In the genomic region with DNA sequence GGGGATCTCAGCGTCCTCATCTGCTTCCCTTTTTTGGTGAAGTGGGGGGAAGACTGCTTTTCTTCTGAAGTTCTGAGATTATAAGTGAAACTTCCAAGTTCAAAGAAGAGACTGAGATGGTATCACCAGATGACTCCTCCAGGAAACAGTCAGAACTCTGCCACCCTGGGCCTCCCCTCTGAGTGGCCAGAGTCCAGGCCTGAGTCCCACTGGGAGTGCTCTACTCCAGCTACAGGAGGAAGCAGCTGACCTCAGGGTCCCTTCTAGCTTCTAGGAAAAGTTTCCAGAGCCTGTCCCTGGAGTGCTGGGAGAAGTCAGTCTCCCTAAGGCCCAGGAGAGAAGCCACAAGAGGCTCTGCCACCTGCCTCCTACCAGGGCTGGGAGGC, we compare ENCODE assay signal across 12 cellular contexts.
DNase-seq lines count a peak whose midpoint lies in the region; ATAC-seq and TF ChIP-seq lines count a peak whose summit lies in the region.
"Had no signal": no experiment of that assay in that cellular context is flagged by ENCODE, and none has a peak within 500 bp of the region (broad histone marks: within the 10 kb centered on the region; RNA-seq: fewer than 3 reads in every experiment).

No MANE protein-coding gene starts in this region.

- H3K27ac Mint-ChIP-seq in stimulated activated naive CD8-positive, alpha-beta T cell treated with anti-CD3 and anti-CD28 coated beads, Interleukin-15, amount 100 ng/mL, for 72 hours = no peak overlapping the region

- H3K4ac ChIP-seq in mesendoderm (ENCODE audit: low read depth, low read length) = no peak overlapping the region

- H3K36me3 ChIP-seq in mesendoderm (ENCODE audit: control insufficient read depth, insufficient read depth, low read length) (no peaks in the 10 kb centered on the region), A673 (ENCODE audit: insufficient read depth, low read length, poor library complexity, severe bottlenecking) (no peaks in the 10 kb centered on the region)

- H2BK15ac ChIP-seq in mesendoderm (replicated peaks; ENCODE audit: low read depth) = no peak overlapping the region

- peaks cover 55% of the 10 kb centered on the region for H3K4me1 Mint-ChIP-seq in stimulated activated naive CD8-positive, alpha-beta T cell treated with anti-CD3 and anti-CD28 coated beads, Interleukin-15, amount 100 ng/mL, for 72 hours

- H3K9me3 Mint-ChIP-seq in stimulated activated naive CD8-positive, alpha-beta T cell treated with anti-CD3 and anti-CD28 coated beads, Interleukin-15, amount 100 ng/mL, for 72 hours = no peaks in the 10 kb centered on the region

- no peak overlapping the region for H3K27ac ChIP-seq in mesendoderm (ENCODE audit: low read depth, low read length)
- no peak overlapping the region for H3K27ac ChIP-seq in A673 (ENCODE audit: low read depth, low read length, poor library complexity, severe bottlenecking)
- H3K27ac ChIP-seq: SK-N-MC had no signal

- H3K27me3 ChIP-seq in mesendoderm (ENCODE audit: insufficient read depth, low read length, poor library complexity) (no peaks in the 10 kb centered on the region), A673 (replicated peaks; ENCODE audit: insufficient read depth, low read depth, low read length, poor library complexity) (no peaks in the 10 kb centered on the region)

- H3K4me3 ChIP-seq in mesendoderm (ENCODE audit: low read length) = no peak overlapping the region
- no peak overlapping the region for H3K4me3 ChIP-seq in A673 (ENCODE audit: low read depth, low read length, poor library complexity, severe bottlenecking)
- H3K4me3 ChIP-seq: SK-N-MC had no signal

- TF ChIP-seq CTCF in A673 (conservative IDR thresholded peaks at IDR 0.05; ENCODE audit: low read depth, low read length) = no peak

- H3K4me2 ChIP-seq in mesendoderm (ENCODE audit: low read length) = no peak overlapping the region

- intact Hi-C loops in A673 (cut with micrococcal nuclease; ENCODE audit: unreplicated experiment) = no loop called here

- peaks cover 16% of the 10 kb centered on the region for H3K27me3 Mint-ChIP-seq in stimulated activated naive CD8-positive, alpha-beta T cell treated with anti-CD3 and anti-CD28 coated beads, Interleukin-15, amount 100 ng/mL, for 72 hours

- ATAC-seq in stimulated activated naive CD8-positive, alpha-beta T cell treated with anti-CD3 and anti-CD28 coated beads, Interleukin-15, amount 100 ng/mL, for 72 hours = peak; percentile 40
- ATAC-seq in stimulated activated naive CD8-positive, alpha-beta T cell treated with anti-CD3 and anti-CD28 coated beads, Interleukin-15, Interleukin-2, amounts not matched to agents 100 U/mL and 50 U/mL, for 24 hours = no peak
- ATAC-seq in GM21619 (IDR thresholded peaks at IDR 0.05; ENCODE audit: unreplicated experiment) = no peak

- H4K5ac ChIP-seq in mesendoderm (ENCODE audit: low read length) = no peak overlapping the region

- H2AK5ac ChIP-seq in mesendoderm (ENCODE audit: low read length) = no peak overlapping the region

- no peak overlapping the region for H2BK120ac ChIP-seq in mesendoderm (ENCODE audit: low read depth, low read length)

- no peak overlapping the region for H3K23ac ChIP-seq in mesendoderm (ENCODE audit: low read length)

- no peak overlapping the region for H3K56ac ChIP-seq in mesendoderm (ENCODE audit: low read length)

- no peak overlapping the region for H4K8ac ChIP-seq in mesendoderm (ENCODE audit: low read depth, low read length)

- POLR2A ChIA-PET in A673 (lab: Charles Lee; ENCODE audit: low non-redundant PET) = no interaction called here

- no peak overlapping the region for H3K4me3 Mint-ChIP-seq in stimulated activated naive CD8-positive, alpha-beta T cell treated with anti-CD3 and anti-CD28 coated beads, Interleukin-15, amount 100 ng/mL, for 72 hours

- H3K18ac ChIP-seq in mesendoderm (ENCODE audit: low read length) = no peak overlapping the region

- no CpG with 5 or more reads among the region's 1 CpG for WGBS in mesendoderm (ENCODE audit: extremely low coverage, insufficient coverage, low lambda C conversion rate)

- no peak overlapping the region for H3K9ac ChIP-seq in mesendoderm (ENCODE audit: low read length)

- no peak overlapping the region for H2BK5ac ChIP-seq in mesendoderm (ENCODE audit: low read length)

- CTCF ChIA-PET in A673 (lab: Charles Lee) = no interaction called here

- no peaks in the 10 kb centered on the region for H3K79me2 ChIP-seq in mesendoderm (ENCODE audit: control insufficient read depth, insufficient read depth, low read length)

- no TSS peak for BruUV-seq in A673 (replicated peaks; lab: Mats Ljungman, UMichigan)

- no peak for DNase-seq in stimulated activated naive CD8-positive, alpha-beta T cell treated with anti-CD3 and anti-CD28 coated beads, Interleukin-15, amount 100 ng/mL, for 72 hours
- no peak for DNase-seq in stimulated activated naive CD8-positive, alpha-beta T cell treated with anti-CD3 and anti-CD28 coated beads, Interleukin-15, Interleukin-2, amounts not matched to agents 100 U/mL and 50 U/mL, for 24 hours
- DNase-seq in activated T-cell treated with anti-CD3 and anti-CD28 coated beads, Interleukin-2, amount 50 U/mL, for 48 hours = peak; percentile 60 to 63
- peak; percentile 39 for DNase-seq in myocyte (ENCODE audit: low read depth)
- no peak for DNase-seq in mesendoderm
- DNase-seq in NCI-H2081 treated with DMSO at 0.1 percent for 48 hours (lab: John Stamatoyannopoulos, UW) = no peak
- no peak for DNase-seq in A673 (ENCODE audit: low spot score)
- DNase-seq: anterior cingulate cortex, NCI-H146, NCI-H774 had no signal

- no peaks in the 10 kb centered on the region for H3K9me3 ChIP-seq in A673 (ENCODE audit: low read depth, low read length, poor library complexity, severe bottlenecking)

- H3K4me1 ChIP-seq in mesendoderm (ENCODE audit: control insufficient read depth, low read depth, low read length) (peaks cover 4% of the 10 kb centered on the region), A673 (ENCODE audit: insufficient read depth, low read length, poor library complexity, severe bottlenecking) (peaks cover 19% of the 10 kb centered on the region)

- no peaks in the 10 kb centered on the region for H3K79me1 ChIP-seq in mesendoderm (ENCODE audit: low read length)

Comparison
In these comparisons a context has a peak if more than half of its experiments do, and no peak if none do; other contexts are left out.
1. DNase-seq: peak in activated T-cell treated with anti-CD3 and anti-CD28 coated beads, Interleukin-2, amount 50 U/mL, for 48 hours (2 of 2) and myocyte (single experiment); none in stimulated activated naive CD8-positive, alpha-beta T cell treated with anti-CD3 and anti-CD28 coated beads, Interleukin-15, amount 100 ng/mL, for 72 hours (0 of 2), stimulated activated naive CD8-positive, alpha-beta T cell treated with anti-CD3 and anti-CD28 coated beads, Interleukin-15, Interleukin-2, amounts not matched to agents 100 U/mL and 50 U/mL, for 24 hours (single experiment), mesendoderm (single experiment), NCI-H2081 treated with DMSO at 0.1 percent for 48 hours (single experiment) and A673 (single experiment).